ENCODE assay signal across 11 cellular contexts in the genomic region with DNA sequence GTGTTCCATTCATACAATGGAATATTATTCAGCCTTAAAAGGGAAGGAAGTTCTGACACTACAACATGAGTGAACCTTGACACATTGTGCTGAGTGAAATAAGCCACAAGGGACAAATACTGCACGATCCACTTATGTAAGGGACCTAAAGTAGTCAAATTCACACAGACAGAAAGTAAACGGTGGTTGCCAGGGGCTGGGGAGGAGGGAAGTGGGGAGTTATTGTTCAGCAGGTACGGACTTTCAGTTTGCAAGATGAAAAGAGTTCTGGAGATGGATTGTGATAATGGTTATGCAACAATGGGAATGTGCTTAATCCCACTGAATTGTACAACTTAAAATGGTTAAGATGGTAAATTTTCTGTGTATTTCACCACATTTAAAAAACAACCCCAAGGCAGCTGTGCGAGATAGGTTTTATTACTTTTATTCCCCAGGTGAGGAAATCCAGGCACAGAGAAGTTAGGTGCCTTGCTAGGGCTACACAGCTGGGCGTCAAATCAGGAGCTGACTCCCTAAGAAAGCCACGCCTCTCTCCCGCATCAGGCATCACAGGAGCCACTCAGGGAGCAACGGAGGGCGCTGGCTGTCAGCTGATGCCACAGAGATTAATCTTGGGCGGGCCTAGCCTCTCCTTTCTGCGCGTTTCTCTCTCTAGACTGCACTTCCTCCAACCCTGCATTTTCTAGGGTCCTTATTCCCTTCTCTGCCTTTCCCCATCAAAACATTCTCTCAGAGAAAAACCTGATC. TPM values are rescaled to one million over a fixed set of nuclear protein-coding genes. Genes with fewer than 3 reads are reported as not detected.
A peak's percentile ranks its signal among the peaks of the same experiment; 100 is the strongest.
DNase-seq lines count a peak whose midpoint lies in the region; ATAC-seq, FAIRE-seq and TF ChIP-seq lines count a peak whose summit lies in the region.
"Had no signal": no experiment of that assay in that cellular context is flagged by ENCODE, and none has a peak within 500 bp of the region (broad histone marks: within the 10 kb centered on the region; RNA-seq: fewer than 3 reads in every experiment).

No MANE protein-coding gene starts in this region.

- peak overlapping the region; percentile 74 for H3K4me2 ChIP-seq in HepG2 (ENCODE audit: low read depth, low read length)

- H3K36me3 ChIP-seq in HepG2 (replicated peaks in 1 of 2; ENCODE audit: control insufficient read depth in 1 of 2, insufficient read depth in 2 of 2, low read length in 2 of 2) = no peaks in the 10 kb centered on the region
- no peaks in the 10 kb centered on the region for H3K36me3 ChIP-seq in right lobe of liver
- H3K36me3 ChIP-seq: sigmoid colon had no signal

- FAIRE-seq in HepG2 (lab: Jason Lieb, UNC) = peak; percentile 15
- FAIRE-seq: G401.6 had no signal

- H2AFZ ChIP-seq in HepG2 (ENCODE audit: low read length) = peak overlapping the region; percentile 42

- no peaks in the 10 kb centered on the region for H3K9me3 ChIP-seq in HepG2 (ENCODE audit: low read length)
- H3K9me3 ChIP-seq in right lobe of liver = no peaks in the 10 kb centered on the region
- H3K9me3 ChIP-seq: sigmoid colon had no signal

- no peaks in the 10 kb centered on the region for H3K79me2 ChIP-seq in HepG2 (ENCODE audit: insufficient read depth, low read length)

- no peaks in the 10 kb centered on the region for H4K20me1 ChIP-seq in HepG2 (ENCODE audit: insufficient read depth, low read length)

- no peaks in the 10 kb centered on the region; a peak in 1 of 5 replicates for H3K27me3 ChIP-seq in HepG2 (ENCODE audit: control insufficient read depth in 1 of 2, insufficient read depth in 2 of 2, low read length in 2 of 2)
- no peaks in the 10 kb centered on the region for H3K27me3 ChIP-seq in right lobe of liver
- H3K27me3 ChIP-seq: sigmoid colon had no signal

- TF ChIP-seq EP300 in HepG2 (IDR thresholded peaks at IDR 0.05; ENCODE audit: low read depth in 2 of 2, low read length in 2 of 2) (no peak), HepG2 (CRISPR knock-in tag; IDR thresholded peaks at IDR 0.05; ENCODE audit: borderline replicate concordance) (no peak)

- peaks cover 64% of the 10 kb centered on the region for H3K4me1 ChIP-seq in HepG2 (ENCODE audit: insufficient read depth, low read length)
- peaks cover 0 to 9% (median 0%) of the 10 kb centered on the region in 4 donors for H3K4me1 ChIP-seq in right lobe of liver
- H3K4me1 ChIP-seq: sigmoid colon had no signal

- no peak for TF ChIP-seq CTCF in HepG2 (CRISPR knock-in tag; IDR thresholded peaks at IDR 0.05)
- no peak for TF ChIP-seq CTCF in right lobe of liver (IDR thresholded peaks at IDR 0.05)

- ATAC-seq in HepG2 (peak; percentile 39), right lobe of liver (no peak), GM18519 (IDR thresholded peaks at IDR 0.05; ENCODE audit: low FRiP score, unreplicated experiment) (no peak), HG02884 (IDR thresholded peaks at IDR 0.05; ENCODE audit: unreplicated experiment) (no peak)

- TF ChIP-seq POLR2A in HepG2 (IDR thresholded peaks at IDR 0.05; ENCODE audit: insufficient read depth in 1 of 2, low read depth in 2 of 2, low read length in 2 of 2) (no peak), right lobe of liver (IDR thresholded peaks at IDR 0.05) (no peak)

- H3K27ac ChIP-seq in HepG2 (ENCODE audit: extremely low read length, insufficient read depth, low read length) (no peak overlapping the region), right lobe of liver (no peak overlapping the region)
- H3K27ac ChIP-seq: sigmoid colon had no signal

- in situ Hi-C loops in HepG2 (cut with HindIII; ENCODE audit: extremely low pct_ligation_motif_present, low pct_unique_long_range_greater_than_20kb) = no loop called here
- in situ Hi-C loops in SK-MEL-5 (cut with HindIII; ENCODE audit: low pct_unique_long_range_greater_than_20kb, low sequenced_read_pairs) = no loop called here

- 22% methylated on average over 12 of the region's 12 CpGs for WGBS in HepG2 (ENCODE audit: low lambda C conversion rate)
- 60% methylated on average over 12 of the region's 12 CpGs for WGBS in right lobe of liver (ENCODE audit: insufficient coverage, low coverage, low lambda C conversion rate, missing lambda C conversion rate)

- DNase-seq in HepG2 (ENCODE audit: low spot score) (peak; percentile 64), right lobe of liver (no peak), SK-MEL-5 (ENCODE audit: low read depth, low spot score) (peak; percentile 48), left kidney (ENCODE audit: low read depth, low spot score) (peak; percentile 79), cortex of kidney (lab: John Stamatoyannopoulos, UW) (no peak)
- DNase-seq in activated naive CD4-positive, alpha-beta T cell treated with anti-CD3 and anti-CD28 coated beads, Interleukin-2, amount 50 U/mL, for 16 hours = no peak
- DNase-seq: NCI-H1105 treated with DMSO at 0.1 percent for 48 hours, sigmoid colon had no signal

- CTCF ChIA-PET in HepG2 (lab: Yijun Ruan, JAX; ENCODE audit: low intra/inter-chr PET ratio, low total read pairs) = no interaction called here

- POLR2A ChIA-PET in HepG2 (lab: Yijun Ruan, JAX) = interaction anchor here (1.0 kb wide), 1 partner anchor 131 kb away, joined by 4 read pairs; no protein-coding TSS in a partner anchor

- BruUV-seq in HepG2 (replicated peaks; lab: Mats Ljungman, UMichigan) = no TSS peak

- intact Hi-C loops in HepG2 (cut with micrococcal nuclease; ENCODE audit: unreplicated experiment) (loop anchor here (5.0 kb wide), 2 partner anchors 62 to 133 kb away; partner anchors contain the start of gene REV3L), right lobe of liver (cut with DNase I) (no loop called here)

- no peak for TF ChIP-seq RAD21 in HepG2 (CRISPR knock-in tag; IDR thresholded peaks at IDR 0.05)

- H3K4me3 ChIP-seq in HepG2 (replicated peaks in 1 of 3; ENCODE audit: insufficient read depth in 1 of 3, low read depth in 2 of 3, low read length in 3 of 3) = peak overlapping the region; percentile 22 to 51 (median 49)
- H3K4me3 ChIP-seq in right lobe of liver = no peak overlapping the region
- H3K4me3 ChIP-seq: sigmoid colon had no signal

- H3K9ac ChIP-seq in HepG2 (ENCODE audit: insufficient read depth, low read depth, low read length) = peak overlapping the region; percentile 18; the same call in 1 of the 2 replicates

TF ChIP-seq in HepG2, 621 proteins besides CTCF, POLR2A, EP300 and RAD21 (continues in another document):
- TF ChIP-seq, protein P1, sequence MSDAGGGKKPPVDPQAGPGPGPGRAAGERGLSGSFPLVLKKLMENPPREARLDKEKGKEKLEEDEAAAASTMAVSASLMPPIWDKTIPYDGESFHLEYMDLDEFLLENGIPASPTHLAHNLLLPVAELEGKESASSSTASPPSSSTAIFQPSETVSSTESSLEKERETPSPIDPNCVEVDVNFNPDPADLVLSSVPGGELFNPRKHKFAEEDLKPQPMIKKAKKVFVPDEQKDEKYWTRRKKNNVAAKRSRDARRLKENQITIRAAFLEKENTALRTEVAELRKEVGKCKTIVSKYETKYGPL (CRISPR knock-in tag; IDR thresholded peaks at IDR 0.05) = peak; percentile 93
- TF ChIP-seq ZMYM3 (CRISPR knock-in tag; IDR thresholded peaks at IDR 0.05) (peak; percentile 62; the same call in 1 of the 2 replicates), CEBPB (IDR thresholded peaks at IDR 0.05; ENCODE audit: borderline replicate concordance, low read depth, low read length) (peak; percentile 44; the same call in 1 of the 2 replicates), SMAD9 (CRISPR knock-in tag; IDR thresholded peaks at IDR 0.05) (no peak), ZNF569 (CRISPR knock-in tag; IDR thresholded peaks at IDR 0.05; ENCODE audit: borderline replicate concordance) (no peak)
- TF ChIP-seq, protein P2, sequence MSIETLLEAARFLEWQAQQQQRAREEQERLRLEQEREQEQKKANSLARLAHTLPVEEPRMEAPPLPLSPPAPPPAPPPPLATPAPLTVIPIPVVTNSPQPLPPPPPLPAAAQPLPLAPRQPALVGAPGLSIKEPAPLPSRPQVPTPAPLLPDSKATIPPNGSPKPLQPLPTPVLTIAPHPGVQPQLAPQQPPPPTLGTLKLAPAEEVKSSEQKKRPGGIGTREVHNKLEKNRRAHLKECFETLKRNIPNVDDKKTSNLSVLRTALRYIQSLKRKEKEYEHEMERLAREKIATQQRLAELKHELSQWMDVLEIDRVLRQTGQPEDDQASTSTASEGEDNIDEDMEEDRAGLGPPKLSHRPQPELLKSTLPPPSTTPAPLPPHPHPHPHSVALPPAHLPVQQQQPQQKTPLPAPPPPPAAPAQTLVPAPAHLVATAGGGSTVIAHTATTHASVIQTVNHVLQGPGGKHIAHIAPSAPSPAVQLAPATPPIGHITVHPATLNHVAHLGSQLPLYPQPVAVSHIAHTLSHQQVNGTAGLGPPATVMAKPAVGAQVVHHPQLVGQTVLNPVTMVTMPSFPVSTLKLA (IDR thresholded peaks at IDR 0.05) = no peak

RNA-seq across cellular contexts. Expression of gene TRAF3IP2, which starts 9.3 kb away (rescaled TPM):
- total RNA-seq in HepG2 (2016; rRNA removed; fragmentation: Illumina TruSeq; extraction: Trizol) (7.2 and 8.1 TPM in 2 replicates), right lobe of liver (10 to 100 TPM in 2 of 6 experiments, 1 to 10 TPM in 4; 5.0 to 21.9 (median 8.6) TPM)
- 3.0 and 3.4 TPM in 2 replicates for total RNA-seq in HepG2 (2016; cell fraction: cytosol; rRNA removed; fragmentation: Illumina TruSeq; extraction: Trizol; ENCODE audit: low read depth)
- 6.7 and 7.7 TPM in 2 replicates for total RNA-seq in HepG2 (2016; cell fraction: insoluble cytoplasmic fraction; rRNA removed; fragmentation: Illumina TruSeq; extraction: Trizol)
- total RNA-seq in HepG2 (2016; cell fraction: membrane; rRNA removed; fragmentation: Illumina TruSeq; extraction: Trizol) = 8.2 and 8.7 TPM in 2 replicates
- total RNA-seq in HepG2 (2016; cell fraction: nucleus; rRNA removed; fragmentation: Illumina TruSeq; extraction: Trizol) = 4.9 and 7.7 TPM in 2 replicates
- 6.7 and 9.0 TPM in 2 replicates for polyA plus RNA-seq in HepG2 (2011; rRNA removed)
- polyA plus RNA-seq in HepG2 (2011; cell fraction: cytosol; rRNA removed) = 6.2 and 8.5 TPM in 2 replicates
- 3.9 and 4.2 TPM in 2 replicates for polyA plus RNA-seq in HepG2 (2011; cell fraction: nucleus; rRNA removed)
- 7.5 and 14.6 TPM in 2 replicates for polyA plus RNA-seq in HepG2 (2012)
- polyA plus RNA-seq in HepG2 (2016; cell fraction: cytosol; fragmentation: Illumina TruSeq; extraction: Trizol; ENCODE audit: low read depth) = 2.9 and 3.1 TPM in 2 replicates
- polyA plus RNA-seq in HepG2 (2016; cell fraction: insoluble cytoplasmic fraction; fragmentation: Illumina TruSeq; extraction: Trizol; ENCODE audit: low read depth) = 7.0 and 10.0 TPM in 2 replicates
- polyA plus RNA-seq in HepG2 (2016; cell fraction: membrane; fragmentation: Illumina TruSeq; extraction: Trizol; ENCODE audit: low read depth) = 5.9 and 7.5 TPM in 2 replicates
- 4.2 and 6.1 TPM in 2 replicates for polyA plus RNA-seq in HepG2 (2016; cell fraction: nucleus; fragmentation: Illumina TruSeq; extraction: Trizol; ENCODE audit: insufficient read depth, low read depth)
- 22.7 and 33.3 TPM in 2 replicates for polyA minus RNA-seq in HepG2 (2011; rRNA and poly(A)+ RNA removed; ENCODE audit: low replicate concordance)
- polyA minus RNA-seq in HepG2 (2011; cell fraction: cytosol; rRNA and poly(A)+ RNA removed) = 5.7 and 6.9 TPM in 2 replicates
- 5.8 TPM in 2 replicates for polyA minus RNA-seq in HepG2 (2011; cell fraction: nucleus; rRNA and poly(A)+ RNA removed)
- 74.4 and 87.3 TPM in 2 replicates for total RNA-seq in SK-MEL-5 (2014; rRNA removed; shearing (Covaris generic))
- polyA plus RNA-seq in SK-MEL-5 (2015; cell fraction: cytosol; rRNA removed) = 65.2 and 70.9 TPM in 2 replicates
- polyA plus RNA-seq in SK-MEL-5 (2015; cell fraction: nucleus; rRNA removed) = 23.8 and 38.3 TPM in 2 replicates

Comparison
In these comparisons a context has a peak if more than half of its experiments do, and no peak if none do; other contexts are left out.
1. DNase-seq: peak in HepG2 (single experiment), SK-MEL-5 (single experiment) and left kidney (single experiment); none in right lobe of liver (0 of 3), cortex of kidney (single experiment) and activated naive CD4-positive, alpha-beta T cell treated with anti-CD3 and anti-CD28 coated beads, Interleukin-2, amount 50 U/mL, for 16 hours (single experiment).
2. H3K4me3 ChIP-seq: peak in HepG2 (3 of 3); none in right lobe of liver (0 of 3).